ENCODE assay signal across 21 cellular contexts in the genomic region with DNA sequence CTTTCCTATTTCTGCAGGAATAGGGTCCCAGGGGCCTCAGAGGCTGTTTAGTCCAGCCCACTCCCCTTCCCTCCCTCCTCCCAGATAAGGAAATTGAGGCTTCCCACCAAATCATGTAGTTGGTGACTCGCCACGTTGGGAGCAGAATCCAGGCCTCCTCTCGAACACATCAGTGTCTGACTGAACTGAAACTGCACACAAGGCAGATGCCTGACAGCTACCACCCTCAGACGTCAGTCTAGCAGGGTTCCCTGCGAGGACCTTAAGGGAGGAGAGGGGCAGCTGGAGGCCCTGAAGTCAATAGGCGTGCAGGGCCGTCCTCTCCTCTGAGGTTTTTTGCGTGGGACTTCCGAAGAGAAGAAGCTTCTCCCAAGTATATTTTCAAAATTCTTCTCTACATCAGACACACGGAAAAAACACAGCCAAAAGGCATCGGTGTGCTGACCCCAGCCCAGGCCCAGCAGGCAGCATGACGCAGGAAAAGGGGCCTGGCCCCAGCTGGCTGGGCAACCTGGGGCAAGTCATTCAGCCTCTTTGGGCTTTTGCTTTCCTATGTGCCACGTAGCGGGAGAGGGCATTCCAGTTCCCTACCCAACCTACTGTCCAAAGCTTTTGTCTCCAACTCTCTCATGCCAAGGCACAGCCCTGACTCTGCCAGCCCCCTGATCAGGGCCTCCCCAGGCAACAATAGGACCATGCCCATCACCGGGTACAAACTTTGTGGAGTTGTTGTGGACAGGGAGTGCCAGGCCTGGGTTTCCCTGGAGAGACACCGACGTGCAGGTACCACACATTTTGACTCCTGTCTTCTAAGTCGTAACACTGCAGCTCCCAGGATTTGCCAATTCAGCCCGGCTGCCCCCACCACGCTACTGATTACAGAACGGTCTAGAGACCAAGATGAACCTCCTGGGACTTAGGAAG.
"Had no signal": no experiment of that assay in that cellular context is flagged by ENCODE, and none has a peak within 500 bp of the region (broad histone marks: within the 10 kb centered on the region; RNA-seq: fewer than 3 reads in every experiment).

No MANE protein-coding gene starts in this region.

- DNase-seq: activated CD4-positive, alpha-beta T cell treated with anti-CD3 and anti-CD28 coated beads for 36 hours; activated CD4-positive, alpha-beta T cell treated with anti-CD3 and anti-CD28 coated beads, Interleukin-2, amount 50 U/mL, for 48 hours; activated naive CD4-positive, alpha-beta T cell treated with anti-CD3 and anti-CD28 coated beads for 36 hours; activated T-cell treated with anti-CD3 and anti-CD28 coated beads, Interleukin-2, amount 50 U/mL, for 24 hours; body of pancreas; erythroblast; foreskin melanocyte; hypothalamus; left lung; naive thymus-derived CD8-positive, alpha-beta T cell; stimulated activated CD4-positive, alpha-beta T cell treated with anti-CD3 and anti-CD28 coated beads, Interleukin-12 subunit alpha, Interleukin-12 subunit beta, amount 100 ng/mL, for 4 hours; stimulated activated CD4-positive, alpha-beta T cell treated with anti-CD3 and anti-CD28 coated beads, Interleukin-1b, Interleukin-23, amount 100 ng/mL, for 48 hours; stimulated activated naive CD8-positive, alpha-beta T cell treated with anti-CD3 and anti-CD28 coated beads, Interleukin-15, amount 100 ng/mL, for 72 hours; SW 1271; trophoblast cell had no signal

- H3K9me3 ChIP-seq: body of pancreas, colonic mucosa, left lung, suprapubic skin had no signal

- H3K27ac ChIP-seq: body of pancreas, colonic mucosa, left lung, parathyroid adenoma, suprapubic skin had no signal

- H3K9me3 Mint-ChIP-seq: activated naive CD4-positive, alpha-beta T cell treated with anti-CD3 and anti-CD28 coated beads for 36 hours; activated T-cell treated with anti-CD3 and anti-CD28 coated beads, Interleukin-2, amount 50 U/mL, for 24 hours; central memory CD8-positive, alpha-beta T cell; naive thymus-derived CD8-positive, alpha-beta T cell; WTC11 had no signal

- ATAC-seq: activated CD4-positive, alpha-beta T cell treated with anti-CD3 and anti-CD28 coated beads for 36 hours; body of pancreas; left lung; naive thymus-derived CD8-positive, alpha-beta T cell; stimulated activated naive CD8-positive, alpha-beta T cell treated with anti-CD3 and anti-CD28 coated beads, Interleukin-15, amount 100 ng/mL, for 72 hours; WTC11 had no signal

- H3K4me3 ChIP-seq: body of pancreas, colonic mucosa, left lung, suprapubic skin had no signal

- H3K36me3 Mint-ChIP-seq: naive thymus-derived CD8-positive, alpha-beta T cell; WTC11 had no signal

- H3K27me3 ChIP-seq: body of pancreas, colonic mucosa, left lung, suprapubic skin had no signal

- H3K36me3 ChIP-seq: colonic mucosa, left lung, suprapubic skin had no signal

- H3K27ac Mint-ChIP-seq: activated CD4-positive, alpha-beta T cell treated with anti-CD3 and anti-CD28 coated beads for 36 hours; activated naive CD4-positive, alpha-beta T cell treated with anti-CD3 and anti-CD28 coated beads for 36 hours; activated T-cell treated with anti-CD3 and anti-CD28 coated beads, Interleukin-2, amount 50 U/mL, for 24 hours; WTC11 had no signal

- H3K4me3 Mint-ChIP-seq: activated CD4-positive, alpha-beta T cell treated with anti-CD3 and anti-CD28 coated beads for 36 hours; activated naive CD4-positive, alpha-beta T cell treated with anti-CD3 and anti-CD28 coated beads for 36 hours; activated T-cell treated with anti-CD3 and anti-CD28 coated beads, Interleukin-2, amount 50 U/mL, for 24 hours; central memory CD8-positive, alpha-beta T cell; naive thymus-derived CD8-positive, alpha-beta T cell; stimulated activated naive CD8-positive, alpha-beta T cell treated with anti-CD3 and anti-CD28 coated beads, Interleukin-15, amount 100 ng/mL, for 72 hours; WTC11 had no signal

- FAIRE-seq: keratinocyte had no signal

- H3K4me1 Mint-ChIP-seq: activated CD4-positive, alpha-beta T cell treated with anti-CD3 and anti-CD28 coated beads for 36 hours; central memory CD8-positive, alpha-beta T cell had no signal
